In genomic region chr18:48931680-48932461, GRCh38 we compare ENCODE assay signal across 8 cellular contexts. TPM values are rescaled to one million over a fixed set of nuclear protein-coding genes. Genes with fewer than 3 reads are reported as not detected.
A peak's percentile ranks its signal among the peaks of the same experiment; 100 is the strongest.
DNase-seq lines count a peak whose midpoint lies in the region; ATAC-seq and TF ChIP-seq lines count a peak whose summit lies in the region.

No MANE protein-coding gene starts in this region.

- peak; percentile 48 for ATAC-seq in GM18868 (IDR thresholded peaks at IDR 0.05; ENCODE audit: unreplicated experiment)

- no peak for TF ChIP-seq CTCF in KMS-11 (conservative IDR thresholded peaks at IDR 0.05; ENCODE audit: low read depth, low read length)
- no peak for TF ChIP-seq CTCF in brain (conservative IDR thresholded peaks at IDR 0.05)
- TF ChIP-seq CTCF in osteocyte (IDR thresholded peaks at IDR 0.05) = no peak
- no peak for TF ChIP-seq CTCF in testis (IDR thresholded peaks at IDR 0.05)

- intact Hi-C loops in testis (cut with DNase I; ENCODE audit: low total_unique reads) = no loop called here

- H3K4me3 Mint-ChIP-seq in brain (peak overlapping the region in 3 of 5 experiments; percentile 16 to 46 (median 45)), osteocyte (ENCODE audit: unreplicated experiment) (peak overlapping the region; percentile 47)

- H3K27ac ChIP-seq in KMS-11 (peak overlapping the region; percentile 92; the same call in 1 of the 2 replicates), testis (no peak overlapping the region)

- H3K36me3 ChIP-seq in KMS-11 (ENCODE audit: insufficient read depth) = no peaks in the 10 kb centered on the region
- no peaks in the 10 kb centered on the region for H3K36me3 ChIP-seq in testis (ENCODE audit: low read depth, missing control alignments)

- H3K9me3 Mint-ChIP-seq in brain = no peaks in the 10 kb centered on the region
- no peaks in the 10 kb centered on the region for H3K9me3 Mint-ChIP-seq in osteocyte (ENCODE audit: unreplicated experiment)

- WGBS in testis, 2 donors = 62 to 68% methylated on average over 10 to 11 of the region's 11 CpGs

- peak overlapping the region; percentile 21 to 93 (median 72) for H3K27ac Mint-ChIP-seq in brain
- H3K27ac Mint-ChIP-seq in osteocyte (ENCODE audit: unreplicated experiment) = peak overlapping the region; percentile 97

- H3K27me3 ChIP-seq in KMS-11 (ENCODE audit: insufficient read depth, low read depth) (no peaks in the 10 kb centered on the region), testis (no peaks in the 10 kb centered on the region)

- H3K36me3 Mint-ChIP-seq in brain (peaks cover 14% of the 10 kb centered on the region), osteocyte (ENCODE audit: unreplicated experiment) (peaks cover 25% of the 10 kb centered on the region)

- H3K4me3 ChIP-seq in KMS-11 (IDR thresholded peaks at IDR 0.05; ENCODE audit: insufficient read depth, low read depth, low read length) = no peak overlapping the region
- no peak overlapping the region for H3K4me3 ChIP-seq in testis

- H4K20me1 ChIP-seq in KMS-11 (ENCODE audit: insufficient read depth) = peaks cover 20% of the 10 kb centered on the region

- H2AFZ ChIP-seq in KMS-11 (ENCODE audit: low read depth) = no peak overlapping the region

- H3K4me1 Mint-ChIP-seq in brain (peaks cover 94% of the 10 kb centered on the region), osteocyte (ENCODE audit: unreplicated experiment) (peaks cover 99% of the 10 kb centered on the region)

- H3K27me3 Mint-ChIP-seq in brain (peaks cover 10% of the 10 kb centered on the region), osteocyte (ENCODE audit: unreplicated experiment) (no peaks in the 10 kb centered on the region)

- no peak for TF ChIP-seq POLR2A in testis (IDR thresholded peaks at IDR 0.05)

- H3K4me2 ChIP-seq in KMS-11 = peak overlapping the region; percentile 97; the same call in 1 of the 2 replicates

- H3K9ac ChIP-seq in KMS-11 = no peak overlapping the region

- peaks cover 100% of the 10 kb centered on the region for H3K79me2 ChIP-seq in KMS-11 (ENCODE audit: insufficient read depth, low read depth)

- H3K4me1 ChIP-seq in KMS-11 (ENCODE audit: low read depth, poor library complexity, severe bottlenecking) (peaks cover 100% of the 10 kb centered on the region), testis (peaks cover 55% of the 10 kb centered on the region)

- DNase-seq in osteocyte (ENCODE audit: extremely low spot score, unreplicated experiment) (no peak), NCI-H2196 treated with DMSO at 0.1 percent for 48 hours (lab: John Stamatoyannopoulos, UW; ENCODE audit: unreplicated experiment) (no peak), testis (no peak), H4 (ENCODE audit: low spot score) (no peak), RPMI8226 (no peak)

- no peaks in the 10 kb centered on the region for H3K9me3 ChIP-seq in testis

RNA-seq across cellular contexts. Expression of gene SMAD7, which starts 18.9 kb away (rescaled TPM):
- 8.0 TPM for polyA plus RNA-seq in brain (ENCODE audit: insufficient read depth, low read depth, low replicate concordance)
- 53.6 and 55.8 TPM in 2 replicates for total RNA-seq in osteocyte
- 10 to 100 TPM in 1 of 2 donors, 1 to 10 TPM in 1; 9.8 to 14.6 TPM for total RNA-seq in testis
- polyA plus RNA-seq in testis (ENCODE audit: insufficient read depth, low read depth, low replicate concordance) = 7.5 TPM
- 6.9 and 10.1 TPM in 2 replicates for total RNA-seq in H4 (2014; rRNA removed; shearing (Covaris generic))
